ENCODE assay signal across 2 cellular contexts in genomic region chr19:7382694-7383093, GRCh38.
TF ChIP-seq lines count a peak whose summit lies in the region.

No MANE protein-coding gene starts in this region.

TF ChIP-seq in GM23338, 12 proteins besides CTCF, POLR2A, EP300 and RAD21:
- TF ChIP-seq ZNF462 (CRISPR knock-in tag; IDR thresholded peaks at IDR 0.05) (no peak), POLR2AphosphoS5 (IDR thresholded peaks at IDR 0.05; ENCODE audit: low read depth) (no peak), ZNF114 (CRISPR knock-in tag; IDR thresholded peaks at IDR 0.05) (no peak), EZH2 (IDR thresholded peaks at IDR 0.05; ENCODE audit: low read depth, unreplicated experiment) (no peak), EZH2phosphoT487 (IDR thresholded peaks at IDR 0.05; ENCODE audit: unreplicated experiment) (no peak), REST (IDR thresholded peaks at IDR 0.05; ENCODE audit: unreplicated experiment) (no peak), ZNF331 (CRISPR knock-in tag; IDR thresholded peaks at IDR 0.05; ENCODE audit: low read depth) (no peak), ETS1 (IDR thresholded peaks at IDR 0.05) (no peak)

TF ChIP-seq in SK-N-SH treated with all-trans-retinoic acid at 6 μM for 48 hours, 23 proteins besides CTCF, POLR2A, EP300 and RAD21:
- TF ChIP-seq ZFP30 (CRISPR knock-in tag; IDR thresholded peaks at IDR 0.05) (no peak), POU6F1 (CRISPR knock-in tag; IDR thresholded peaks at IDR 0.05; ENCODE audit: borderline replicate concordance, low read depth) (no peak), RARB (CRISPR knock-in tag; IDR thresholded peaks at IDR 0.05) (no peak), ESRRG (CRISPR knock-in tag; IDR thresholded peaks at IDR 0.05) (no peak), TCF4 (CRISPR knock-in tag; IDR thresholded peaks at IDR 0.05; ENCODE audit: borderline replicate concordance) (no peak), ISL1 (CRISPR knock-in tag; IDR thresholded peaks at IDR 0.05) (no peak), OSR1 (CRISPR knock-in tag; IDR thresholded peaks at IDR 0.05) (no peak), CSDC2 (CRISPR knock-in tag; IDR thresholded peaks at IDR 0.05) (no peak), GLIS3 (CRISPR knock-in tag; IDR thresholded peaks at IDR 0.05) (no peak), SNAI2 (CRISPR knock-in tag; IDR thresholded peaks at IDR 0.05) (no peak), ZC3H10 (CRISPR knock-in tag; IDR thresholded peaks at IDR 0.05) (no peak)
